19 cellular contexts compared by ENCODE assay signal in genomic region chr16:11570796-11571195, GRCh38. TPM values are rescaled to one million over a fixed set of nuclear protein-coding genes. Genes with fewer than 3 reads are reported as not detected.
DNase-seq lines count a peak whose midpoint lies in the region; ATAC-seq and TF ChIP-seq lines count a peak whose summit lies in the region.
"Had no signal": no experiment of that assay in that cellular context is flagged by ENCODE, and none has a peak within 500 bp of the region (broad histone marks: within the 10 kb centered on the region; RNA-seq: fewer than 3 reads in every experiment).

No MANE protein-coding gene starts in this region.

- CTCF ChIA-PET in GM10248 (lab: Yijun Ruan, JAX), result interaction anchor here (1.2 to 1.7 kb wide), 2 partner anchors 14 to 39 kb away, joined by 4 to 6 read pairs; no protein-coding TSS in a partner anchor

- DNase-seq in activated effector memory CD4-positive, alpha-beta T cell treated with anti-CD3 and anti-CD28 coated beads, Interleukin-2, amount 50 U/mL, for 16 hours, result peak; percentile 6
- DNase-seq in activated effector memory CD4-positive, alpha-beta T cell treated with Interleukin-2 at 50 U/mL for 16 hours, result no peak
- no peak for DNase-seq in CD4-positive, CD25-positive, alpha-beta regulatory T cell
- no peak for DNase-seq in activated naive CD8-positive, alpha-beta T cell treated with anti-CD3 and anti-CD28 coated beads for 36 hours
- DNase-seq in natural killer cell treated with Interleukin-12 subunit alpha and Interleukin-12 subunit beta and Interleukin-15 and Interleukin-18, amount 100 ng/mL, for 72 hours (ENCODE audit: low spot score), result peak; percentile 18
- DNase-seq in GM10248 (ENCODE audit: extremely low spot score) (no peak), A172 (ENCODE audit: low spot score) (no peak)
- DNase-seq: ACHN; activated CD8-positive, alpha-beta memory T cell treated with anti-CD3 and anti-CD28 coated beads, Interleukin-2, amount 50 U/mL, for 4 hours; activated gamma-delta T cell treated with Interleukin-2 at 50 U/mL for 16 hours; body of pancreas; cortex of kidney; DMS79; H7; KBM-7; NCI-H2171 treated with DMSO at 0.1 percent for 48 hours; NCI-H69; testis had no signal

- no peaks in the 10 kb centered on the region for H3K9me3 ChIP-seq in CD4-positive, CD25-positive, alpha-beta regulatory T cell (ENCODE audit: control insufficient read depth in 2 of 2, low read length in 2 of 2)
- H3K9me3 ChIP-seq: body of pancreas, testis had no signal

- H3K36me3 ChIP-seq in CD4-positive, CD25-positive, alpha-beta regulatory T cell (ENCODE audit: control insufficient read depth, insufficient read depth, low read length), result peaks cover 21% of the 10 kb centered on the region

- no peaks in the 10 kb centered on the region for H3K27me3 Mint-ChIP-seq in CD4-positive, CD25-positive, alpha-beta regulatory T cell
- H3K27me3 Mint-ChIP-seq in activated naive CD8-positive, alpha-beta T cell treated with anti-CD3 and anti-CD28 coated beads for 36 hours, result peaks cover 3% of the 10 kb centered on the region
- H3K27me3 Mint-ChIP-seq in natural killer cell treated with Interleukin-12 subunit alpha and Interleukin-12 subunit beta and Interleukin-15 and Interleukin-18, amount 100 ng/mL, for 72 hours, result no peaks in the 10 kb centered on the region

- H3K4me3 Mint-ChIP-seq in CD4-positive, CD25-positive, alpha-beta regulatory T cell, result peak overlapping the region; percentile 36 to 62 (median 48)
- no peak overlapping the region for H3K4me3 Mint-ChIP-seq in activated naive CD8-positive, alpha-beta T cell treated with anti-CD3 and anti-CD28 coated beads for 36 hours
- no peak overlapping the region for H3K4me3 Mint-ChIP-seq in natural killer cell treated with Interleukin-12 subunit alpha and Interleukin-12 subunit beta and Interleukin-15 and Interleukin-18, amount 100 ng/mL, for 72 hours

- H3K4me3 ChIP-seq in CD4-positive, CD25-positive, alpha-beta regulatory T cell (ENCODE audit: low read depth, low read length), result no peak overlapping the region
- H3K4me3 ChIP-seq: body of pancreas, testis had no signal

- peaks cover 5 to 90% (median 56%) of the 10 kb centered on the region in 4 donors for H3K4me1 Mint-ChIP-seq in CD4-positive, CD25-positive, alpha-beta regulatory T cell
- peaks cover 60% of the 10 kb centered on the region for H3K4me1 Mint-ChIP-seq in activated naive CD8-positive, alpha-beta T cell treated with anti-CD3 and anti-CD28 coated beads for 36 hours
- H3K4me1 Mint-ChIP-seq in natural killer cell treated with Interleukin-12 subunit alpha and Interleukin-12 subunit beta and Interleukin-15 and Interleukin-18, amount 100 ng/mL, for 72 hours (ENCODE audit: low read depth in 2 of 2), result peaks cover 65 to 71% of the 10 kb centered on the region in 2 donors

- H3K36me3 Mint-ChIP-seq in CD4-positive, CD25-positive, alpha-beta regulatory T cell, result peaks cover 29% of the 10 kb centered on the region
- H3K36me3 Mint-ChIP-seq in activated naive CD8-positive, alpha-beta T cell treated with anti-CD3 and anti-CD28 coated beads for 36 hours, result peaks cover 60% of the 10 kb centered on the region
- no peaks in the 10 kb centered on the region for H3K36me3 Mint-ChIP-seq in natural killer cell treated with Interleukin-12 subunit alpha and Interleukin-12 subunit beta and Interleukin-15 and Interleukin-18, amount 100 ng/mL, for 72 hours

- POLR2A ChIA-PET in GM10248 (lab: Yijun Ruan, JAX), result no interaction called here

- no peak for ATAC-seq in CD4-positive, CD25-positive, alpha-beta regulatory T cell (ENCODE audit: low read depth in 2 of 2)
- ATAC-seq in natural killer cell treated with Interleukin-12 subunit alpha and Interleukin-12 subunit beta and Interleukin-15 and Interleukin-18, amount 100 ng/mL, for 72 hours, result no peak
- ATAC-seq in GM19463 (IDR thresholded peaks at IDR 0.05; ENCODE audit: unreplicated experiment), result no peak
- ATAC-seq: body of pancreas had no signal

- H3K27ac Mint-ChIP-seq in CD4-positive, CD25-positive, alpha-beta regulatory T cell, result peak overlapping the region; percentile 97 to 100 (median 99)
- peak overlapping the region; percentile 29 for H3K27ac Mint-ChIP-seq in activated naive CD8-positive, alpha-beta T cell treated with anti-CD3 and anti-CD28 coated beads for 36 hours
- peak overlapping the region; percentile 80 to 83 for H3K27ac Mint-ChIP-seq in natural killer cell treated with Interleukin-12 subunit alpha and Interleukin-12 subunit beta and Interleukin-15 and Interleukin-18, amount 100 ng/mL, for 72 hours

- peaks cover 47% of the 10 kb centered on the region for H3K4me1 ChIP-seq in CD4-positive, CD25-positive, alpha-beta regulatory T cell (ENCODE audit: control insufficient read depth, insufficient read depth, low read length, poor library complexity, severe bottlenecking)
- H3K4me1 ChIP-seq: testis had no signal

- TF ChIP-seq CTCF in GM10248 (IDR thresholded peaks at IDR 0.05; ENCODE audit: control extremely low read depth, extremely low read depth, low read depth, missing control alignments), result no peak

- no peaks in the 10 kb centered on the region for H3K9me3 Mint-ChIP-seq in CD4-positive, CD25-positive, alpha-beta regulatory T cell
- peaks cover 8% of the 10 kb centered on the region for H3K9me3 Mint-ChIP-seq in activated naive CD8-positive, alpha-beta T cell treated with anti-CD3 and anti-CD28 coated beads for 36 hours
- no peaks in the 10 kb centered on the region for H3K9me3 Mint-ChIP-seq in natural killer cell treated with Interleukin-12 subunit alpha and Interleukin-12 subunit beta and Interleukin-15 and Interleukin-18, amount 100 ng/mL, for 72 hours

- no peaks in the 10 kb centered on the region for H3K27me3 ChIP-seq in CD4-positive, CD25-positive, alpha-beta regulatory T cell (ENCODE audit: control insufficient read depth, insufficient read depth, low read length)
- H3K27me3 ChIP-seq: body of pancreas, testis had no signal

- no peak overlapping the region for H3K27ac ChIP-seq in CD4-positive, CD25-positive, alpha-beta regulatory T cell (ENCODE audit: insufficient read depth, low read length, poor library complexity, severe bottlenecking)
- H3K27ac ChIP-seq: body of pancreas, testis had no signal

RNA-seq across cellular contexts. Expression of gene LITAF, which starts 15.9 kb away (rescaled TPM):
- total RNA-seq in CD4-positive, CD25-positive, alpha-beta regulatory T cell, result 281 TPM
- polyA plus RNA-seq in CD4-positive, CD25-positive, alpha-beta regulatory T cell, result 100 to 1,000 TPM; 628 to 696 (median 645) TPM
- total RNA-seq in activated naive CD8-positive, alpha-beta T cell treated with anti-CD3 and anti-CD28 coated beads for 36 hours, result 100 to 1,000 TPM; 127 to 130 TPM
- total RNA-seq in natural killer cell treated with Interleukin-12 subunit alpha and Interleukin-12 subunit beta and Interleukin-15 and Interleukin-18, amount 100 ng/mL, for 72 hours, result 100 to 1,000 TPM; 112 to 191 TPM
- 30.1 and 38.4 TPM in 2 replicates for total RNA-seq in A172 (2014; rRNA removed; shearing (Covaris generic))

Comparison
In these comparisons a context has a peak if more than half of its experiments do, and no peak if none do; other contexts are left out.
1. DNase-seq: peak in activated effector memory CD4-positive, alpha-beta T cell treated with anti-CD3 and anti-CD28 coated beads, Interleukin-2, amount 50 U/mL, for 16 hours (single experiment) and natural killer cell treated with Interleukin-12 subunit alpha and Interleukin-12 subunit beta and Interleukin-15 and Interleukin-18, amount 100 ng/mL, for 72 hours (single experiment); none in activated effector memory CD4-positive, alpha-beta T cell treated with Interleukin-2 at 50 U/mL for 16 hours (single experiment), CD4-positive, CD25-positive, alpha-beta regulatory T cell (0 of 3), activated naive CD8-positive, alpha-beta T cell treated with anti-CD3 and anti-CD28 coated beads for 36 hours (single experiment), GM10248 (single experiment) and A172 (single experiment).
2. H3K27ac Mint-ChIP-seq: peak in every context shown above with its lines; median percentile 99 in CD4-positive, CD25-positive, alpha-beta regulatory T cell; 82 in natural killer cell treated with Interleukin-12 subunit alpha and Interleukin-12 subunit beta and Interleukin-15 and Interleukin-18, amount 100 ng/mL, for 72 hours; 29 in activated naive CD8-positive, alpha-beta T cell treated with anti-CD3 and anti-CD28 coated beads for 36 hours.
3. H3K4me3 Mint-ChIP-seq: peak in CD4-positive, CD25-positive, alpha-beta regulatory T cell (4 of 4); none in activated naive CD8-positive, alpha-beta T cell treated with anti-CD3 and anti-CD28 coated beads for 36 hours (single experiment) and natural killer cell treated with Interleukin-12 subunit alpha and Interleukin-12 subunit beta and Interleukin-15 and Interleukin-18, amount 100 ng/mL, for 72 hours (single experiment).